Comparison of ENCODE assay signal across 2 cellular contexts in the genomic region with DNA sequence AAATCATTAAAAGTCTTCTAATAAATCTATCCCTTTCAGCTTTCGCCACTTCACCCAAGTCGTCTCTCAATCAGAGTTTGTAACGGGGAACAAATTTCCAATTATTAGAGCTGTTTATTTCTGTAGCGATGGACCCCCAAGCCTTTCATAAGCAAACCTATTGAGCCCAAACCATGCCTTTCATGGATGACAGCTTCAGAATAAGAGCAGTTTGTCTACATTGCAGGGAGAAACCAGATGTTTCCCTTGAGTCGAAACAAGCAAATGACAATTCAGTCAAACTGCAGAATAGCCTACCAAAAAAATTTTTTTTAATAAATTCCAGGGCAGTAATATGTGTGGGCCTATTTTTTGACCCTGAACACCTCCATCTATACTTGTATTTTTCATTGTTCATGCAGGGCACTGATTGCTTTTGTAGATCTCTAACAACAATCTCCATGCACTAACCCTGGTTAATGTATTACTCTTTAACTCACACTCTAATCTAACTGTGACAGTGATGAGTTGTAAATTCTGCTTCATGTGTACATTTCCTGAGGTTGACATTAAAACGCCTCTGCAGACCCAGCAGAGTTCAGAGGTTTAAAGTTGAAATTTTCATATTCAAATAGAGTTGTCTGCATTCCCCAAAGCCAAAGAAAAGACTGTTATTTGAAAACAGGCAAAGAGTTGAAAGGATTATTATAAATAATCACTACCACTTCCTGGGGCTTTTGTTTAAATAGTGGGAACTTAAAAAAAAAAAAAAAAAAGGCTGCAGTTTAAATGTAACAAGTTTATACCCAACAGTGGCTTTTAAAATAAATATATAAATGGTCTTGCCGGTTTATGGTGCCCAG.
TF ChIP-seq lines count a peak whose summit lies in the region.

No MANE protein-coding gene starts in this region.

TF ChIP-seq in SK-N-SH treated with all-trans-retinoic acid at 6 μM for 48 hours, 23 proteins besides CTCF, POLR2A, EP300 and RAD21 (continued from another document):
- TF ChIP-seq ZNF70 (CRISPR knock-in tag; IDR thresholded peaks at IDR 0.05), result no peak

TF ChIP-seq in HepG2, 621 proteins besides CTCF, POLR2A, EP300 and RAD21 (continued from another document and continues in another):
- TF ChIP-seq, protein P1, sequence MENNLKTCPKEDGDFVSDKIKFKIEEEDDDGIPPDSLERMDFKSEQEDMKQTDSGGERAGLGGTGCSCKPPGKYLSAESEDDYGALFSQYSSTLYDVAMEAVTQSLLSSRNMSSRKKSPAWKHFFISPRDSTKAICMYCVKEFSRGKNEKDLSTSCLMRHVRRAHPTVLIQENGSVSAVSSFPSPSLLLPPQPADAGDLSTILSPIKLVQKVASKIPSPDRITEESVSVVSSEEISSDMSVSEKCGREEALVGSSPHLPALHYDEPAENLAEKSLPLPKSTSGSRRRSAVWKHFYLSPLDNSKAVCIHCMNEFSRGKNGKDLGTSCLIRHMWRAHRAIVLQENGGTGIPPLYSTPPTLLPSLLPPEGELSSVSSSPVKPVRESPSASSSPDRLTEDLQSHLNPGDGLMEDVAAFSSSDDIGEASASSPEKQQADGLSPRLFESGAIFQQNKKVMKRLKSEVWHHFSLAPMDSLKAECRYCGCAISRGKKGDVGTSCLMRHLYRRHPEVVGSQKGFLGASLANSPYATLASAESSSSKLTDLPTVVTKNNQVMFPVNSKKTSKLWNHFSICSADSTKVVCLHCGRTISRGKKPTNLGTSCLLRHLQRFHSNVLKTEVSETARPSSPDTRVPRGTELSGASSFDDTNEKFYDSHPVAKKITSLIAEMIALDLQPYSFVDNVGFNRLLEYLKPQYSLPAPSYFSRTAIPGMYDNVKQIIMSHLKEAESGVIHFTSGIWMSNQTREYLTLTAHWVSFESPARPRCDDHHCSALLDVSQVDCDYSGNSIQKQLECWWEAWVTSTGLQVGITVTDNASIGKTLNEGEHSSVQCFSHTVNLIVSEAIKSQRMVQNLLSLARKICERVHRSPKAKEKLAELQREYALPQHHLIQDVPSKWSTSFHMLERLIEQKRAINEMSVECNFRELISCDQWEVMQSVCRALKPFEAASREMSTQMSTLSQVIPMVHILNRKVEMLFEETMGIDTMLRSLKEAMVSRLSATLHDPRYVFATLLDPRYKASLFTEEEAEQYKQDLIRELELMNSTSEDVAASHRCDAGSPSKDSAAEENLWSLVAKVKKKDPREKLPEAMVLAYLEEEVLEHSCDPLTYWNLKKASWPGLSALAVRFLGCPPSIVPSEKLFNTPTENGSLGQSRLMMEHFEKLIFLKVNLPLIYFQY (CRISPR knock-in tag; IDR thresholded peaks at IDR 0.05; ENCODE audit: borderline replicate concordance), result no peak
- TF ChIP-seq MED1 (CRISPR knock-in tag; IDR thresholded peaks at IDR 0.05), result peak; percentile 85
- TF ChIP-seq ZNF335 (CRISPR knock-in tag; IDR thresholded peaks at IDR 0.05), result no peak
- TF ChIP-seq ZNF773 (CRISPR knock-in tag; IDR thresholded peaks at IDR 0.05; ENCODE audit: borderline replicate concordance), result no peak
- TF ChIP-seq ZFYVE20 (CRISPR knock-in tag; IDR thresholded peaks at IDR 0.05; ENCODE audit: borderline replicate concordance, low read depth), result no peak
- TF ChIP-seq, protein P2, sequence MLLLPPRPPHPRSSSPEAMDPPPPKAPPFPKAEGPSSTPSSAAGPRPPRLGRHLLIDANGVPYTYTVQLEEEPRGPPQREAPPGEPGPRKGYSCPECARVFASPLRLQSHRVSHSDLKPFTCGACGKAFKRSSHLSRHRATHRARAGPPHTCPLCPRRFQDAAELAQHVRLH (CRISPR knock-in tag; IDR thresholded peaks at IDR 0.05; ENCODE audit: borderline replicate concordance, low read depth), result 0 out of 2 replicates have a peak, but pooled peaks have one; percentile 16
- TF ChIP-seq, protein P3, sequence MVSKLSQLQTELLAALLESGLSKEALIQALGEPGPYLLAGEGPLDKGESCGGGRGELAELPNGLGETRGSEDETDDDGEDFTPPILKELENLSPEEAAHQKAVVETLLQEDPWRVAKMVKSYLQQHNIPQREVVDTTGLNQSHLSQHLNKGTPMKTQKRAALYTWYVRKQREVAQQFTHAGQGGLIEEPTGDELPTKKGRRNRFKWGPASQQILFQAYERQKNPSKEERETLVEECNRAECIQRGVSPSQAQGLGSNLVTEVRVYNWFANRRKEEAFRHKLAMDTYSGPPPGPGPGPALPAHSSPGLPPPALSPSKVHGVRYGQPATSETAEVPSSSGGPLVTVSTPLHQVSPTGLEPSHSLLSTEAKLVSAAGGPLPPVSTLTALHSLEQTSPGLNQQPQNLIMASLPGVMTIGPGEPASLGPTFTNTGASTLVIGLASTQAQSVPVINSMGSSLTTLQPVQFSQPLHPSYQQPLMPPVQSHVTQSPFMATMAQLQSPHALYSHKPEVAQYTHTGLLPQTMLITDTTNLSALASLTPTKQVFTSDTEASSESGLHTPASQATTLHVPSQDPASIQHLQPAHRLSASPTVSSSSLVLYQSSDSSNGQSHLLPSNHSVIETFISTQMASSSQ (IDR thresholded peaks at IDR 0.05; ENCODE audit: low read depth), result peak; percentile 99
- TF ChIP-seq, protein P3 (CRISPR knock-in tag; IDR thresholded peaks at IDR 0.05; ENCODE audit: borderline replicate concordance), result peak; percentile 99
- TF ChIP-seq, protein P4, sequence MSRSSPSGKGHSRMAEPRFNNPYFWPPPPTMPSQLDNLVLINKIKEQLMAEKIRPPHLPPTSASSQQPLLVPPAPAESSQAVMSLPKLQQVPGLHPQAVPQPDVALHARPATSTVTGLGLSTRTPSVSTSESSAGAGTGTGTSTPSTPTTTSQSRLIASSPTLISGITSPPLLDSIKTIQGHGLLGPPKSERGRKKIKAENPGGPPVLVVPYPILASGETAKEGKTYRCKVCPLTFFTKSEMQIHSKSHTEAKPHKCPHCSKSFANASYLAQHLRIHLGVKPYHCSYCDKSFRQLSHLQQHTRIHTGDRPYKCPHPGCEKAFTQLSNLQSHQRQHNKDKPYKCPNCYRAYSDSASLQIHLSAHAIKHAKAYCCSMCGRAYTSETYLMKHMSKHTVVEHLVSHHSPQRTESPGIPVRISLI (CRISPR knock-in tag; IDR thresholded peaks at IDR 0.05; ENCODE audit: borderline replicate concordance), result peak; percentile 90; the same call in 1 of the 2 replicates
- no peak for TF ChIP-seq ZNF205 (CRISPR knock-in tag; IDR thresholded peaks at IDR 0.05)
- TF ChIP-seq HDAC1 (CRISPR knock-in tag; IDR thresholded peaks at IDR 0.05), result peak; percentile 74; the same call in 1 of the 2 replicates
- no peak for TF ChIP-seq ZNF816 (CRISPR knock-in tag; IDR thresholded peaks at IDR 0.05; ENCODE audit: borderline replicate concordance)
- no peak for TF ChIP-seq ZNF569 (CRISPR knock-in tag; IDR thresholded peaks at IDR 0.05; ENCODE audit: borderline replicate concordance)
- TF ChIP-seq PPARG (CRISPR knock-in tag; conservative IDR thresholded peaks at IDR 0.05), result peak; percentile 87
- TF ChIP-seq ZNF382 (CRISPR knock-in tag; IDR thresholded peaks at IDR 0.05; ENCODE audit: borderline replicate concordance), result no peak
- TF ChIP-seq ZNF883 (CRISPR knock-in tag; IDR thresholded peaks at IDR 0.05; ENCODE audit: not compliant biosample characterization), result no peak
- TF ChIP-seq SIN3B (IDR thresholded peaks at IDR 0.05; ENCODE audit: low read length), result no peak
- TF ChIP-seq ZFP41 (CRISPR knock-in tag; IDR thresholded peaks at IDR 0.05; ENCODE audit: borderline replicate concordance), result no peak
- TF ChIP-seq TOE1 (CRISPR knock-in tag; IDR thresholded peaks at IDR 0.05), result no peak
- TF ChIP-seq, protein P5, sequence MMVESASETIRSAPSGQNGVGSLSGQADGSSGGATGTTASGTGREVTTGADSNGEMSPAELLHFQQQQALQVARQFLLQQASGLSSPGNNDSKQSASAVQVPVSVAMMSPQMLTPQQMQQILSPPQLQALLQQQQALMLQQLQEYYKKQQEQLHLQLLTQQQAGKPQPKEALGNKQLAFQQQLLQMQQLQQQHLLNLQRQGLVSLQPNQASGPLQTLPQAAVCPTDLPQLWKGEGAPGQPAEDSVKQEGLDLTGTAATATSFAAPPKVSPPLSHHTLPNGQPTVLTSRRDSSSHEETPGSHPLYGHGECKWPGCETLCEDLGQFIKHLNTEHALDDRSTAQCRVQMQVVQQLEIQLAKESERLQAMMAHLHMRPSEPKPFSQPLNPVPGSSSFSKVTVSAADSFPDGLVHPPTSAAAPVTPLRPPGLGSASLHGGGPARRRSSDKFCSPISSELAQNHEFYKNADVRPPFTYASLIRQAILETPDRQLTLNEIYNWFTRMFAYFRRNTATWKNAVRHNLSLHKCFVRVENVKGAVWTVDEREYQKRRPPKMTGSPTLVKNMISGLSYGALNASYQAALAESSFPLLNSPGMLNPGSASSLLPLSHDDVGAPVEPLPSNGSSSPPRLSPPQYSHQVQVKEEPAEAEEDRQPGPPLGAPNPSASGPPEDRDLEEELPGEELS (CRISPR knock-in tag; IDR thresholded peaks at IDR 0.05), result peak; percentile 98
- no peak; the same call in 1 of the 2 replicates for TF ChIP-seq CBFB (CRISPR knock-in tag; IDR thresholded peaks at IDR 0.05)
- TF ChIP-seq IRX3 (CRISPR knock-in tag; IDR thresholded peaks at IDR 0.05; ENCODE audit: borderline replicate concordance, low read depth), result no peak
- no peak for TF ChIP-seq ZNF562 (CRISPR knock-in tag; IDR thresholded peaks at IDR 0.05; ENCODE audit: borderline replicate concordance)
- TF ChIP-seq HNF4G (IDR thresholded peaks at IDR 0.05; ENCODE audit: borderline replicate concordance, low read depth, low read length), result peak; percentile 75
- TF ChIP-seq HNF4G (CRISPR knock-in tag; IDR thresholded peaks at IDR 0.05; ENCODE audit: borderline replicate concordance, low read depth), result no peak; the same call in 1 of the 2 replicates
- TF ChIP-seq, protein P6, sequence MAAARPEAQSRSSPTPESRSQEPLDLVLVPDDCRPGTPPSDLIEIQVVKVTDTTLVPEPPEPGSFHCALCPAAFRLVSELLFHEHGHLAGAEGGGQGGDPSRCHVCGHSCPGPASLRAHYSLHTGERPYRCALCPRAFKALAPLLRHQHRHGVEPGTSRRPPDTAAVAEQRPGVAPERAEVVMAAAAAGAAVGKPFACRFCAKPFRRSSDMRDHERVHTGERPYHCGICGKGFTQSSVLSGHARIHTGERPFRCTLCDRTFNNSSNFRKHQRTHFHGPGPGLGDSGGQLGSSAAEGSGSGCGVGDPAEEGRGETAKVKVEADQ (CRISPR knock-in tag; IDR thresholded peaks at IDR 0.05; ENCODE audit: borderline replicate concordance), result no peak
- TF ChIP-seq PAWR (CRISPR knock-in tag; IDR thresholded peaks at IDR 0.05; ENCODE audit: borderline replicate concordance), result no peak
- TF ChIP-seq HDAC2 (CRISPR knock-in tag; IDR thresholded peaks at IDR 0.05), result peak; percentile 92
- peak; percentile 90 for TF ChIP-seq FOXK1 (CRISPR knock-in tag; IDR thresholded peaks at IDR 0.05; ENCODE audit: borderline replicate concordance, low read depth)
- TF ChIP-seq, protein P7, sequence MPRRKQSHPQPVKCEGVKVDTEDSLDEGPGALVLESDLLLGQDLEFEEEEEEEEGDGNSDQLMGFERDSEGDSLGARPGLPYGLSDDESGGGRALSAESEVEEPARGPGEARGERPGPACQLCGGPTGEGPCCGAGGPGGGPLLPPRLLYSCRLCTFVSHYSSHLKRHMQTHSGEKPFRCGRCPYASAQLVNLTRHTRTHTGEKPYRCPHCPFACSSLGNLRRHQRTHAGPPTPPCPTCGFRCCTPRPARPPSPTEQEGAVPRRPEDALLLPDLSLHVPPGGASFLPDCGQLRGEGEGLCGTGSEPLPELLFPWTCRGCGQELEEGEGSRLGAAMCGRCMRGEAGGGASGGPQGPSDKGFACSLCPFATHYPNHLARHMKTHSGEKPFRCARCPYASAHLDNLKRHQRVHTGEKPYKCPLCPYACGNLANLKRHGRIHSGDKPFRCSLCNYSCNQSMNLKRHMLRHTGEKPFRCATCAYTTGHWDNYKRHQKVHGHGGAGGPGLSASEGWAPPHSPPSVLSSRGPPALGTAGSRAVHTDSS (CRISPR knock-in tag; conservative IDR thresholded peaks at IDR 0.05), result no peak
- no peak for TF ChIP-seq JUN (CRISPR knock-in tag; IDR thresholded peaks at IDR 0.05)
- peak; percentile 59; the same call in 1 of the 2 replicates for TF ChIP-seq ZNF564 (CRISPR knock-in tag; IDR thresholded peaks at IDR 0.05)
- TF ChIP-seq, protein P8, sequence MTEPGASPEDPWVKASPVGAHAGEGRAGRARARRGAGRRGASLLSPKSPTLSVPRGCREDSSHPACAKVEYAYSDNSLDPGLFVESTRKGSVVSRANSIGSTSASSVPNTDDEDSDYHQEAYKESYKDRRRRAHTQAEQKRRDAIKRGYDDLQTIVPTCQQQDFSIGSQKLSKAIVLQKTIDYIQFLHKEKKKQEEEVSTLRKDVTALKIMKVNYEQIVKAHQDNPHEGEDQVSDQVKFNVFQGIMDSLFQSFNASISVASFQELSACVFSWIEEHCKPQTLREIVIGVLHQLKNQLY (CRISPR knock-in tag; IDR thresholded peaks at IDR 0.05), result peak; percentile 80
- TF ChIP-seq, protein P9, sequence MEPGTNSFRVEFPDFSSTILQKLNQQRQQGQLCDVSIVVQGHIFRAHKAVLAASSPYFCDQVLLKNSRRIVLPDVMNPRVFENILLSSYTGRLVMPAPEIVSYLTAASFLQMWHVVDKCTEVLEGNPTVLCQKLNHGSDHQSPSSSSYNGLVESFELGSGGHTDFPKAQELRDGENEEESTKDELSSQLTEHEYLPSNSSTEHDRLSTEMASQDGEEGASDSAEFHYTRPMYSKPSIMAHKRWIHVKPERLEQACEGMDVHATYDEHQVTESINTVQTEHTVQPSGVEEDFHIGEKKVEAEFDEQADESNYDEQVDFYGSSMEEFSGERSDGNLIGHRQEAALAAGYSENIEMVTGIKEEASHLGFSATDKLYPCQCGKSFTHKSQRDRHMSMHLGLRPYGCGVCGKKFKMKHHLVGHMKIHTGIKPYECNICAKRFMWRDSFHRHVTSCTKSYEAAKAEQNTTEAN (CRISPR knock-in tag; conservative IDR thresholded peaks at IDR 0.05), result peak; percentile 87
